In genomic region chr6:131602913-131603312, GRCh38 we compare ENCODE assay signal across 14 cellular contexts. TPM values are rescaled to one million over a fixed set of nuclear protein-coding genes. Genes with fewer than 3 reads are reported as not detected.
DNase-seq lines count a peak whose midpoint lies in the region; ATAC-seq, FAIRE-seq and TF ChIP-seq lines count a peak whose summit lies in the region.
"Had no signal": no experiment of that assay in that cellular context is flagged by ENCODE, and none has a peak within 500 bp of the region (broad histone marks: within the 10 kb centered on the region; RNA-seq: fewer than 3 reads in every experiment).

No MANE protein-coding gene starts in this region.

- DNase-seq in GM04503 (ENCODE audit: low read depth) (peak; percentile 71), RWPE1 (ENCODE audit: low spot score) (peak; percentile 7), fibroblast of gingiva (ENCODE audit: low read depth) (peak; percentile 80), small intestine (peak; percentile 44), NOMO-1 treated with DMSO at 0.1 percent for 48 hours (lab: John Stamatoyannopoulos, UW; ENCODE audit: unreplicated experiment) (no peak), ureter (ENCODE audit: low spot score) (no peak)
- DNase-seq: DMS 273 treated with DMSO at 0.1 percent for 48 hours, H7, NCI-H1694 treated with DMSO at 0.1 percent for 48 hours, NCI-H774, SJCRH30, testis had no signal

- H3K4me1 ChIP-seq in small intestine (ENCODE audit: control insufficient read depth in 2 of 2, insufficient read depth in 1 of 2, low read depth in 1 of 2, low read length in 1 of 2), result no peaks in the 10 kb centered on the region
- H3K4me1 ChIP-seq: SJCRH30, testis had no signal

- H3K27ac ChIP-seq in RWPE1, result no peak overlapping the region
- H3K27ac ChIP-seq in small intestine (ENCODE audit: low read depth in 1 of 2, low read length in 1 of 2), result no peak overlapping the region
- H3K27ac ChIP-seq: SJCRH30, testis had no signal

- no peak for TF ChIP-seq CTCF in RWPE1 (conservative IDR thresholded peaks at IDR 0.05; ENCODE audit: low read depth)

- ATAC-seq in HG02678 (IDR thresholded peaks at IDR 0.05; ENCODE audit: unreplicated experiment), result no peak

- no peaks in the 10 kb centered on the region for H3K9me3 ChIP-seq in small intestine (ENCODE audit: control insufficient read depth, low read depth)
- H3K9me3 ChIP-seq: SJCRH30, testis had no signal

- WGBS in small intestine, 3 donors, result 73 to 77% (median 75%) methylated on average over 1 of the region's 1 CpG

- no peak for FAIRE-seq in small intestine (lab: Jason Lieb, UNC)

- H3K4me3 ChIP-seq in small intestine (ENCODE audit: low read depth in 1 of 2, low read length in 2 of 2), result no peak overlapping the region
- H3K4me3 ChIP-seq: SJCRH30, testis had no signal

- CTCF ChIA-PET in RWPE1 (lab: Yijun Ruan, JAX), result interaction anchor here (0.6 kb wide), 1 partner anchor 897 kb away, joined by 5 read pairs; no protein-coding TSS in a partner anchor

- POLR2A ChIA-PET in RWPE1 (lab: Yijun Ruan, JAX; ENCODE audit: low non-redundant PET), result no interaction called here

- peaks cover 11 to 21% of the 10 kb centered on the region in 2 donors for H3K36me3 ChIP-seq in small intestine (ENCODE audit: control insufficient read depth in 2 of 2, insufficient read depth in 2 of 2, low read length in 2 of 2)

- no peaks in the 10 kb centered on the region for H3K27me3 ChIP-seq in small intestine (ENCODE audit: control insufficient read depth in 2 of 2, insufficient read depth in 2 of 2, low read length in 2 of 2)
- H3K27me3 ChIP-seq: SJCRH30, testis had no signal

RNA-seq across cellular contexts. Expression of gene MED23, which starts 25.1 kb away (rescaled TPM):
- polyA plus RNA-seq in small intestine, result 10 to 100 TPM in 1 of 3 donors, 1 to 10 TPM in 2; 8.1 to 18.6 (median 8.6) TPM
- 37.7 TPM for total RNA-seq in ureter

RNA-seq across cellular contexts. Expression of gene ARG1, which starts 29.9 kb away (rescaled TPM):
- polyA plus RNA-seq in small intestine, result 1 to 10 TPM in 1 of 3 donors, under 1 TPM in 1, not detected in 1; 0.34 to 1.1 TPM
- not detected for total RNA-seq in ureter
- total RNA-seq: H7, SJCRH30, testis had no signal
- polyA plus RNA-seq: IgD-negative memory B cell had no signal

RNA-seq across cellular contexts. Expression of gene ENPP3, which starts 34.2 kb away (rescaled TPM):
- polyA plus RNA-seq in small intestine, result 1 to 10 TPM in 2 of 3 donors, under 1 TPM in 1; 0.57 to 8.9 (median 5.4) TPM
- 1.1 TPM for total RNA-seq in ureter
- total RNA-seq: H7 had no signal
- polyA plus RNA-seq: IgD-negative memory B cell had no signal

Comparison
In these comparisons a context has a peak if more than half of its experiments do, and no peak if none do; other contexts are left out.
1. DNase-seq: peak in GM04503 (single experiment), RWPE1 (single experiment), fibroblast of gingiva (single experiment) and small intestine (single experiment); none in NOMO-1 treated with DMSO at 0.1 percent for 48 hours (single experiment) and ureter (single experiment).